In genomic region chr4:180794352-180794751, GRCh38 we compare ENCODE assay signal across 18 cellular contexts.
DNase-seq lines count a peak whose midpoint lies in the region; FAIRE-seq and TF ChIP-seq lines count a peak whose summit lies in the region.
"Had no signal": no experiment of that assay in that cellular context is flagged by ENCODE, and none has a peak within 500 bp of the region (broad histone marks: within the 10 kb centered on the region; RNA-seq: fewer than 3 reads in every experiment).

No MANE protein-coding gene starts in this region.

- no peak for FAIRE-seq in HTR-8/SVneo (lab: Jason Lieb, UNC)
- FAIRE-seq: GM12891 had no signal

- DNase-seq in AML-193 (lab: John Stamatoyannopoulos, UW) (peak; percentile 81 to 82), MV-4-11 (lab: John Stamatoyannopoulos, UW) (peak; percentile 94), OCI-M1 (lab: John Stamatoyannopoulos, UW) (peak; percentile 70), fibroblast of pulmonary artery (ENCODE audit: low read depth) (peak; percentile 24), NCI-H2171 treated with DMSO at 0.1 percent for 48 hours (lab: John Stamatoyannopoulos, UW) (no peak), HTR-8/SVneo (ENCODE audit: insufficient read length, low spot score) (no peak), DMS 273 treated with DMSO at 0.1 percent for 48 hours (lab: John Stamatoyannopoulos, UW) (no peak)
- no peak for DNase-seq in stimulated activated CD4-positive, alpha-beta T cell treated with anti-CD3 and anti-CD28 coated beads, Interleukin-12 subunit alpha, Interleukin-12 subunit beta, amount 100 ng/mL, for 4 hours
- DNase-seq: Caco-2; DMS53; Karpas-422; NCI-H146; NCI-H226; NCI-H526; NK-92 treated with Interleukin-12 subunit alpha and Interleukin-12 subunit beta, amount 100 ng/mL, for 24 hours; SJCRH30; T-cell had no signal

- no peak for TF ChIP-seq CTCF in fibroblast of pulmonary artery (IDR thresholded peaks at IDR 0.05; ENCODE audit: low read length, missing control alignments)

- no peak overlapping the region for H3K4me3 ChIP-seq in fibroblast of pulmonary artery (replicated peaks; ENCODE audit: low read depth, low read length)
- H3K4me3 ChIP-seq: SJCRH30 had no signal

Comparison
In these comparisons a context has a peak if more than half of its experiments do, and no peak if none do; other contexts are left out.
1. DNase-seq: peak in AML-193 (2 of 2), MV-4-11 (single experiment), OCI-M1 (single experiment) and fibroblast of pulmonary artery (single experiment); none in stimulated activated CD4-positive, alpha-beta T cell treated with anti-CD3 and anti-CD28 coated beads, Interleukin-12 subunit alpha, Interleukin-12 subunit beta, amount 100 ng/mL, for 4 hours (single experiment), NCI-H2171 treated with DMSO at 0.1 percent for 48 hours (single experiment), HTR-8/SVneo (single experiment) and DMS 273 treated with DMSO at 0.1 percent for 48 hours (single experiment).